ENCODE assay signal across 18 cellular contexts in the genomic region with DNA sequence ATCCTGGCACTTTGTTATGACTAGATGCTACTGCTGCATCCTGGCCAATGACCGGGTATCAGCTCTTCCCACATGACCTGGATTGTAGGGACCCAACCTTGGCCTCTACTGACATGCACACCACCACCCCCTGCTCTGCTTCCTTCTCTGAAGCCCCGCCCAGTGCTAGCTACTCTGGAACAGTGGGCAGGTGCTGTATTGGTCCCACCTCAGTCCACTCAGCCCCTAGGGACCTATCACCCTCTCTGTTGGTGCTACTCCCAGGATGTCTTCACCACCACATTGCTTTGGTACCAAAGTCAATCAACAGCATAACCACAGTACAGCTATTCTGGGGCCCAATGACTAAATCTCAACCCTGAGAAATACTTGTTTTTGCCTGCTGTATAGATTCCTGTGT.
"Had no signal": no experiment of that assay in that cellular context is flagged by ENCODE, and none has a peak within 500 bp of the region (broad histone marks: within the 10 kb centered on the region; RNA-seq: fewer than 3 reads in every experiment).

No MANE protein-coding gene starts in this region.

- H3K4me3 Mint-ChIP-seq: naive thymus-derived CD8-positive, alpha-beta T cell had no signal

- H3K9me3 Mint-ChIP-seq: naive thymus-derived CD8-positive, alpha-beta T cell had no signal

- H3K4me3 ChIP-seq: dorsolateral prefrontal cortex, mucosa of descending colon, ovary, right atrium auricular region, sigmoid colon, tibial artery, upper lobe of left lung, vagina had no signal

- DNase-seq: cortex of kidney; dorsolateral prefrontal cortex; effector CD8-positive, alpha-beta T cell; islet precursor cell; mammary epithelial cell; mucosa of descending colon; naive thymus-derived CD8-positive, alpha-beta T cell; nucleus accumbens; ovary; sigmoid colon; small intestine; stimulated activated CD4-positive, alpha-beta T cell treated with anti-CD3 and anti-CD28 coated beads, Interleukin-12 subunit alpha, Interleukin-12 subunit beta, amount 100 ng/mL, for 4 hours; stimulated activated naive CD4-positive, alpha-beta T cell treated with Interleukin-2 at 50 U/mL for 16 hours; tibial artery; upper lobe of left lung had no signal

- H3K36me3 ChIP-seq: ovary, right atrium auricular region, sigmoid colon, tibial artery, upper lobe of left lung, vagina had no signal

- H3K9me3 ChIP-seq: mucosa of descending colon, ovary, right atrium auricular region, sigmoid colon, tibial artery, upper lobe of left lung, vagina had no signal

- H3K36me3 Mint-ChIP-seq: naive thymus-derived CD8-positive, alpha-beta T cell had no signal

- H3K27me3 ChIP-seq: dorsolateral prefrontal cortex, ovary, right atrium auricular region, sigmoid colon, tibial artery, upper lobe of left lung, vagina had no signal

- H3K4me1 ChIP-seq: right atrium auricular region, tibial artery had no signal

- H3K27ac ChIP-seq: ovary, right atrium auricular region, tibial artery, upper lobe of left lung, vagina had no signal

- ATAC-seq: left lobe of liver; mucosa of descending colon; naive thymus-derived CD8-positive, alpha-beta T cell had no signal
